1 cellular context compared by ENCODE assay signal in the genomic region with DNA sequence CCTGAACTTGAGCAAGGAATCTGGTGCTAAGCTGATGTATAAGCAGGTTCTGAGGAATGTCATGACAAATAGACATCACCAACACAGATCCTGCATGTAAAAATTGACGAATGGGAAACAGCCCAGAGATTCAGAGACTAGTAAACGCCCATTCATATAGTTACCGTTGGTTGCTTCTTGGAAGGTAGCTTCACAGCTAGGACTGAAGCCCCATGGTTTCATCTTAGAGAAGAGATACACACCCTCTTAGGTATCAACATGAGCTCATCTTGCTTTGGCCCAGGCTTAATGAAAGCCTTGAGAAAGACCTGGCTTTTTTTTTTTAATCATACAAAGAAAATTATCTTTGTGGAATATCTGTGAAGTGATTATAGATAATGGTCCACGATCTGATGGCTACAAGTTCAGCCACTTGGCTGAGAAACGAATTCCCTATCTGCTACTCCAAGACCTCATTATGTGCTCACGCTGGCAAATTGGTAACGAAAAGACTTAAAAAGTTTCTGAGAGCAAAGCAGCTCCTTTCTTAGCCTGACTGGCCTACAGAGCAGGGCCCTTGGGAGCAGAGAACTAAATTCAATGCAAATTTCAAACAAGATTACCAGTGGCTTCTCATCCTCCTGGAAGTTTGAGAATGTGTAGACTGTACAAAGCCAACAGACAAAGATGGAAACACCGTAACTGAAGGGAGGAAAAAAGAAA.
TF ChIP-seq lines count a peak whose summit lies in the region.

No MANE protein-coding gene starts in this region.

TF ChIP-seq in IMR-90, 13 proteins besides CTCF, POLR2A, EP300 and RAD21:
- TF ChIP-seq MAZ (IDR thresholded peaks at IDR 0.05; ENCODE audit: borderline replicate concordance, low read depth, low read length) (no peak), MXI1 (IDR thresholded peaks at IDR 0.05; ENCODE audit: borderline replicate concordance, low read depth, low read length) (no peak), SMC3 (IDR thresholded peaks at IDR 0.05; ENCODE audit: low read depth, low read length) (no peak), BHLHE40 (IDR thresholded peaks at IDR 0.05; ENCODE audit: low read depth, low read length) (no peak), NFE2L2 (IDR thresholded peaks at IDR 0.05; ENCODE audit: low read depth, low read length) (no peak), FOS (IDR thresholded peaks at IDR 0.05; ENCODE audit: low read depth, low read length) (no peak)
- TF ChIP-seq, protein P1, sequence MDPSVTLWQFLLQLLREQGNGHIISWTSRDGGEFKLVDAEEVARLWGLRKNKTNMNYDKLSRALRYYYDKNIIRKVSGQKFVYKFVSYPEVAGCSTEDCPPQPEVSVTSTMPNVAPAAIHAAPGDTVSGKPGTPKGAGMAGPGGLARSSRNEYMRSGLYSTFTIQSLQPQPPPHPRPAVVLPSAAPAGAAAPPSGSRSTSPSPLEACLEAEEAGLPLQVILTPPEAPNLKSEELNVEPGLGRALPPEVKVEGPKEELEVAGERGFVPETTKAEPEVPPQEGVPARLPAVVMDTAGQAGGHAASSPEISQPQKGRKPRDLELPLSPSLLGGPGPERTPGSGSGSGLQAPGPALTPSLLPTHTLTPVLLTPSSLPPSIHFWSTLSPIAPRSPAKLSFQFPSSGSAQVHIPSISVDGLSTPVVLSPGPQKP (IDR thresholded peaks at IDR 0.05; ENCODE audit: borderline replicate concordance, low read depth, low read length): no peak
